ENCODE assay signal across 8 cellular contexts in genomic region chr10:26389533-26389932, GRCh38. TPM values are rescaled to one million over a fixed set of nuclear protein-coding genes. Genes with fewer than 3 reads are reported as not detected.
"Had no signal": no experiment of that assay in that cellular context is flagged by ENCODE, and none has a peak within 500 bp of the region (broad histone marks: within the 10 kb centered on the region; RNA-seq: fewer than 3 reads in every experiment).

No MANE protein-coding gene starts in this region.

- H3K27ac Mint-ChIP-seq: GM23338, H9, HFFc6 had no signal

- H3K4me3 Mint-ChIP-seq: GM23338, H9, HFFc6 had no signal

- DNase-seq: H9, HCEC 1CT, HFFc6, IMR-90, KG1 had no signal

- ATAC-seq: GM23338 had no signal

- H3K9me3 Mint-ChIP-seq: GM23338, H9, HFFc6 had no signal

RNA-seq across cellular contexts. Expression of gene APBB1IP, which starts 48.6 kb away (rescaled TPM):
- total RNA-seq: H1, H9, HT-29, IMR-90 had no signal
